In genomic region chr10:102524746-102525145, GRCh38 we compare ENCODE assay signal across 25 cellular contexts. TPM values are rescaled to one million over a fixed set of nuclear protein-coding genes. Genes with fewer than 3 reads are reported as not detected.
DNase-seq lines count a peak whose midpoint lies in the region; TF ChIP-seq lines count a peak whose summit lies in the region.
"Had no signal": no experiment of that assay in that cellular context is flagged by ENCODE, and none has a peak within 500 bp of the region (broad histone marks: within the 10 kb centered on the region; RNA-seq: fewer than 3 reads in every experiment).

No MANE protein-coding gene starts in this region.

- no peaks in the 10 kb centered on the region for H3K9me3 ChIP-seq in spleen
- no peaks in the 10 kb centered on the region for H3K9me3 ChIP-seq in left ventricle myocardium inferior (replicated peaks)
- H3K9me3 ChIP-seq: A549, BE2C, BLaER1 had no signal

- no peak for TF ChIP-seq POLR2A in spleen (IDR thresholded peaks at IDR 0.05)

- H3K4me1 ChIP-seq in spleen = no peaks in the 10 kb centered on the region
- H3K4me1 ChIP-seq in left ventricle myocardium inferior = peaks cover 6% of the 10 kb centered on the region
- H3K4me1 ChIP-seq: A549, BE2C had no signal

- DNase-seq in coronary artery (ENCODE audit: low spot score) = peak; percentile 5
- DNase-seq in posterior vena cava (ENCODE audit: low spot score) = peak; percentile 56
- DNase-seq in spleen = peak; percentile 8
- no peak for DNase-seq in AG20443 (ENCODE audit: low spot score)
- DNase-seq in left ventricle myocardium inferior = no peak
- no peak for DNase-seq in NCI-H446 (lab: John Stamatoyannopoulos, UW)
- DNase-seq in LoVo (ENCODE audit: low spot score) = no peak
- DNase-seq: BE2C; C1 segment of cervical spinal cord; CD4-positive, alpha-beta memory T cell; CD4-positive, CD25-positive, alpha-beta regulatory T cell; CD8-positive, alpha-beta memory T cell; COR-L47; DMS 273 treated with DMSO at 0.1 percent for 48 hours; DMS153; DMS53; DMS79; DND-41; EL; GDM1 had no signal

- H3K27me3 ChIP-seq in spleen (replicated peaks in 1 of 7) (no peaks in the 10 kb centered on the region), left ventricle myocardium inferior (ENCODE audit: low read depth) (no peaks in the 10 kb centered on the region)
- H3K27me3 ChIP-seq: BE2C, BLaER1 had no signal

- H3K4me3 ChIP-seq in coronary artery (no peak overlapping the region), spleen (no peak overlapping the region), left ventricle myocardium inferior (no peak overlapping the region)
- H3K4me3 ChIP-seq: A549, BLaER1, GM12878 had no signal

- intact Hi-C loops in posterior vena cava (cut with DNase I) (no loop called here), spleen (cut with DNase I; ENCODE audit: low total_unique reads) (no loop called here), left ventricle myocardium inferior (cut with micrococcal nuclease) (no loop called here)

- 89 to 94% (median 94%) methylated on average over 4 of the region's 4 CpGs for WGBS in spleen, 5 donors

- H3K36me3 ChIP-seq in spleen (peaks cover 0 to 73% (median 5%) of the 10 kb centered on the region in 6 donors), left ventricle myocardium inferior (peaks cover 16% of the 10 kb centered on the region)

- no peak for TF ChIP-seq CTCF in VCaP (conservative IDR thresholded peaks at IDR 0.05)
- TF ChIP-seq CTCF in coronary artery (IDR thresholded peaks at IDR 0.05) = no peak
- TF ChIP-seq CTCF in spleen (IDR thresholded peaks at IDR 0.05 in 8 of 11, conservative IDR thresholded peaks at IDR 0.05 in 3 of 11) = no peak
- no peak for TF ChIP-seq CTCF in left ventricle myocardium inferior (IDR thresholded peaks at IDR 0.05; ENCODE audit: borderline replicate concordance)

- H3K27ac ChIP-seq in VCaP = peak overlapping the region; percentile 49
- H3K27ac ChIP-seq in coronary artery = peak overlapping the region in 1 of 2 donors; percentile 14
- no peak overlapping the region for H3K27ac ChIP-seq in spleen
- H3K27ac ChIP-seq in left ventricle myocardium inferior (replicated peaks) = no peak overlapping the region
- H3K27ac ChIP-seq: 22Rv1, A549, BLaER1 had no signal

RNA-seq across cellular contexts. Expression of gene SUFU, which starts 21.0 kb away (rescaled TPM):
- total RNA-seq in posterior vena cava (10 to 100 TPM; 10.4 to 11.3 TPM), spleen (10 to 100 TPM; 11.4 to 21.9 (median 15.1) TPM), left ventricle myocardium inferior (7.9 TPM)
- 1 to 10 TPM; 2.0 to 6.3 (median 2.8) TPM for polyA plus RNA-seq in spleen

RNA-seq across cellular contexts. Expression of gene ACTR1A, which starts 22.2 kb away (rescaled TPM):
- total RNA-seq in posterior vena cava (100 to 1,000 TPM; 102 to 107 TPM), spleen (10 to 100 TPM; 64.0 to 90.8 (median 76.7) TPM), left ventricle myocardium inferior (103 TPM)
- 10 to 100 TPM; 25.5 to 54.3 (median 34.7) TPM for polyA plus RNA-seq in spleen

Comparison
In these comparisons a context has a peak if more than half of its experiments do, and no peak if none do; other contexts are left out.
1. DNase-seq: peak in coronary artery (single experiment), posterior vena cava (single experiment) and spleen (single experiment); none in AG20443 (single experiment), left ventricle myocardium inferior (single experiment), NCI-H446 (0 of 2) and LoVo (single experiment).